Comparison of ENCODE assay signal across 1 cellular context in genomic region chr19:18239303-18239702, GRCh38.
TF ChIP-seq lines count a peak whose summit lies in the region.

No MANE protein-coding gene starts in this region.

TF ChIP-seq in K562, 482 proteins besides CTCF, POLR2A, EP300 and RAD21 (continued from another document and continues in another):
- TF ChIP-seq KLF1 (tag; IDR thresholded peaks at IDR 0.05) = no peak
- peak; percentile 91 for TF ChIP-seq SAP30 (IDR thresholded peaks at IDR 0.05; ENCODE audit: borderline replicate concordance, insufficient read depth, low read depth, low read length, poor library complexity, severe bottlenecking)
- peak; percentile 95 for TF ChIP-seq REST (CRISPR knock-in tag; IDR thresholded peaks at IDR 0.05; ENCODE audit: low read depth)
- 0 out of 2 replicates have a peak, but pooled peaks have one; percentile 53 for TF ChIP-seq PTBP1 (IDR thresholded peaks at IDR 0.05; ENCODE audit: low read depth, low read length)
- TF ChIP-seq ZBTB5 (IDR thresholded peaks at IDR 0.05) = no peak
- TF ChIP-seq JUND (IDR thresholded peaks at IDR 0.05; ENCODE audit: borderline replicate concordance, low read depth, low read length) = no peak
- peak; percentile 95; the same call in 2 of the 3 replicates for TF ChIP-seq JUND (tag; IDR thresholded peaks at IDR 0.05; ENCODE audit: borderline replicate concordance, low read depth, low read length)
- peak; percentile 73; the same call in 1 of the 2 replicates for TF ChIP-seq ZNF232 (CRISPR knock-in tag; IDR thresholded peaks at IDR 0.05)
- TF ChIP-seq SMARCA5 (IDR thresholded peaks at IDR 0.05) = 0 out of 2 replicates have a peak, but pooled peaks have one; percentile 61
- TF ChIP-seq AFF4 (CRISPR knock-in tag; IDR thresholded peaks at IDR 0.05) = peak; percentile 54; the same call in 1 of the 2 replicates
- TF ChIP-seq RCOR1 (IDR thresholded peaks at IDR 0.05; ENCODE audit: borderline replicate concordance in 1 of 2, low read depth in 2 of 2, low read length in 2 of 2) = peak in 1 of 2 experiments; percentile 51; a peak in 2 of 4 replicates
- 0 out of 2 replicates have a peak, but pooled peaks have one; percentile 50 for TF ChIP-seq ZBTB49 (CRISPR knock-in tag; IDR thresholded peaks at IDR 0.05; ENCODE audit: borderline replicate concordance)
- no peak for TF ChIP-seq ZBTB7A (IDR thresholded peaks at IDR 0.05; ENCODE audit: borderline replicate concordance, control insufficient read depth, low read depth, low read length)
- TF ChIP-seq IRF1 (CRISPR knock-in tag; IDR thresholded peaks at IDR 0.05; ENCODE audit: borderline replicate concordance) = 0 out of 2 replicates have a peak, but pooled peaks have one; percentile 56
- TF ChIP-seq TFAP4 (CRISPR knock-in tag; IDR thresholded peaks at IDR 0.05; ENCODE audit: borderline replicate concordance) = peak; percentile 60; the same call in 1 of the 2 replicates
- TF ChIP-seq ZNF407 (IDR thresholded peaks at IDR 0.05; ENCODE audit: low read depth) = peak; percentile 72
- TF ChIP-seq USF1 (CRISPR knock-in tag; IDR thresholded peaks at IDR 0.05) = peak; percentile 80
- no peak for TF ChIP-seq NR1H2 (CRISPR knock-in tag; IDR thresholded peaks at IDR 0.05)
- no peak for TF ChIP-seq TEAD4 (IDR thresholded peaks at IDR 0.05; ENCODE audit: low read length)
- TF ChIP-seq TEAD4 (CRISPR knock-in tag; IDR thresholded peaks at IDR 0.05; ENCODE audit: borderline replicate concordance) = peak; percentile 82; the same call in 1 of the 2 replicates
- peak; percentile 77 to 88 for TF ChIP-seq FOXK2 (conservative IDR thresholded peaks at IDR 0.05 in 1 of 2, IDR thresholded peaks at IDR 0.05 in 1 of 2; ENCODE audit: low read depth in 2 of 2)
- peak in 1 of 2 experiments; percentile 47; a peak in 1 of 4 replicates for TF ChIP-seq KDM1A (IDR thresholded peaks at IDR 0.05)
- TF ChIP-seq POLR2AphosphoS5 (IDR thresholded peaks at IDR 0.05; ENCODE audit: control insufficient read depth, insufficient read depth, low read depth, low read length) = no peak
- peak; percentile 96 for TF ChIP-seq EHMT2 (IDR thresholded peaks at IDR 0.05)
- no peak for TF ChIP-seq ZNF143 (CRISPR knock-in tag; IDR thresholded peaks at IDR 0.05)
- peak in 1 of 2 experiments; percentile 93; a peak in 2 of 4 replicates for TF ChIP-seq HDAC1 (IDR thresholded peaks at IDR 0.05)
- TF ChIP-seq CBX1 (IDR thresholded peaks at IDR 0.05; ENCODE audit: low read depth) = 0 out of 2 replicates have a peak, but pooled peaks have one; percentile 38
- peak; percentile 95 for TF ChIP-seq MIER1 (IDR thresholded peaks at IDR 0.05; ENCODE audit: low read depth)
- peak; percentile 16 to 18 for TF ChIP-seq E2F6 (IDR thresholded peaks at IDR 0.05; ENCODE audit: borderline replicate concordance in 1 of 2, extremely low read depth in 1 of 2, insufficient read depth in 1 of 2, insufficient read length in 1 of 2, low read depth in 1 of 2, low read length in 1 of 2, poor library complexity in 1 of 2, severe bottlenecking in 1 of 2)
